Comparison of ENCODE assay signal across 9 cellular contexts in genomic region chrX:139739138-139739537, GRCh38. TPM values are rescaled to one million over a fixed set of nuclear protein-coding genes. Genes with fewer than 3 reads are reported as not detected.
DNase-seq lines count a peak whose midpoint lies in the region; ATAC-seq and TF ChIP-seq lines count a peak whose summit lies in the region.
"Had no signal": no experiment of that assay in that cellular context is flagged by ENCODE, and none has a peak within 500 bp of the region (broad histone marks: within the 10 kb centered on the region; RNA-seq: fewer than 3 reads in every experiment).

No MANE protein-coding gene starts in this region.

- POLR2A ChIA-PET in CD4-positive, alpha-beta T cell (lab: Charles Lee), result no interaction called here

- H3K4me1 Mint-ChIP-seq in CD4-positive, alpha-beta T cell (ENCODE audit: low read depth), result peaks cover 25% of the 10 kb centered on the region
- H3K4me1 Mint-ChIP-seq: memory B cell had no signal

- no peak overlapping the region for H3K27ac ChIP-seq in CD4-positive, alpha-beta T cell (ENCODE audit: low read depth, low read length)
- no peak overlapping the region for H3K27ac ChIP-seq in substantia nigra (ENCODE audit: low read depth, low read length, poor library complexity, severe bottlenecking)

- H3K36me3 Mint-ChIP-seq in CD4-positive, alpha-beta T cell (ENCODE audit: low read depth), result peaks cover 63% of the 10 kb centered on the region

- CTCF ChIA-PET in CD4-positive, alpha-beta T cell (lab: Charles Lee), result no interaction called here

- in situ Hi-C loops in HAP-1 (cut with MboI; ENCODE audit: low sequenced_read_pairs), result no loop called here

- no peaks in the 10 kb centered on the region for H3K27me3 ChIP-seq in CD4-positive, alpha-beta T cell (ENCODE audit: control insufficient read depth, insufficient read depth, low read length)
- H3K27me3 ChIP-seq in HAP-1 (ENCODE audit: low read depth), result no peaks in the 10 kb centered on the region

- no peaks in the 10 kb centered on the region for H3K9me3 ChIP-seq in CD4-positive, alpha-beta T cell (ENCODE audit: control insufficient read depth, low read length)
- no peaks in the 10 kb centered on the region for H3K9me3 ChIP-seq in HAP-1

- H3K4me3 Mint-ChIP-seq in CD4-positive, alpha-beta T cell, result no peak overlapping the region
- H3K4me3 Mint-ChIP-seq: memory B cell had no signal

- H3K9me3 Mint-ChIP-seq in CD4-positive, alpha-beta T cell, result no peaks in the 10 kb centered on the region
- H3K9me3 Mint-ChIP-seq: memory B cell had no signal

- H3K4me3 ChIP-seq in HAP-1, result no peak overlapping the region

- peaks cover 44% of the 10 kb centered on the region for H3K36me3 ChIP-seq in HAP-1 (replicated peaks)

- peak overlapping the region; percentile 80 for H3K27ac Mint-ChIP-seq in CD4-positive, alpha-beta T cell
- H3K27ac Mint-ChIP-seq: memory B cell had no signal

- no peaks in the 10 kb centered on the region for H3K4me1 ChIP-seq in HAP-1

- intact Hi-C loops in CD4-positive, alpha-beta T cell (cut with DNase I, micrococcal nuclease), result no loop called here

- no peaks in the 10 kb centered on the region for H3K27me3 Mint-ChIP-seq in CD4-positive, alpha-beta T cell
- H3K27me3 Mint-ChIP-seq: memory B cell had no signal

- no peak for TF ChIP-seq CTCF in CD4-positive, alpha-beta T cell (IDR thresholded peaks at IDR 0.05)

- peak; percentile 67 for ATAC-seq in CD4-positive, alpha-beta T cell (ENCODE audit: poor library complexity)
- ATAC-seq in GM19395 (IDR thresholded peaks at IDR 0.05; ENCODE audit: unreplicated experiment) (peak; percentile 95), HG03378 (IDR thresholded peaks at IDR 0.05; ENCODE audit: unreplicated experiment) (peak; percentile 62)

- DNase-seq in CD4-positive, alpha-beta T cell, result no peak
- peak; percentile 56 for DNase-seq in amniotic epithelial cell (ENCODE audit: low read depth)
- no peak for DNase-seq in ecto neural progenitor cell (ENCODE audit: low spot score)
- no peak for DNase-seq in substantia nigra (lab: John Stamatoyannopoulos, UW)
- DNase-seq in NCI-H146 treated with DMSO at 0.1 percent for 48 hours (lab: John Stamatoyannopoulos, UW; ENCODE audit: unreplicated experiment), result no peak
- no peak for DNase-seq in HAP-1 (ENCODE audit: low spot score in 2 of 2)

RNA-seq across cellular contexts. Expression of gene MCF2, which starts 31.2 kb away (rescaled TPM):
- 1 to 10 TPM in 1 of 2 experiments, under 1 TPM in 1; 0.89 to 1.1 TPM for total RNA-seq in CD4-positive, alpha-beta T cell
